ENCODE assay signal across 2 cellular contexts in the genomic region with DNA sequence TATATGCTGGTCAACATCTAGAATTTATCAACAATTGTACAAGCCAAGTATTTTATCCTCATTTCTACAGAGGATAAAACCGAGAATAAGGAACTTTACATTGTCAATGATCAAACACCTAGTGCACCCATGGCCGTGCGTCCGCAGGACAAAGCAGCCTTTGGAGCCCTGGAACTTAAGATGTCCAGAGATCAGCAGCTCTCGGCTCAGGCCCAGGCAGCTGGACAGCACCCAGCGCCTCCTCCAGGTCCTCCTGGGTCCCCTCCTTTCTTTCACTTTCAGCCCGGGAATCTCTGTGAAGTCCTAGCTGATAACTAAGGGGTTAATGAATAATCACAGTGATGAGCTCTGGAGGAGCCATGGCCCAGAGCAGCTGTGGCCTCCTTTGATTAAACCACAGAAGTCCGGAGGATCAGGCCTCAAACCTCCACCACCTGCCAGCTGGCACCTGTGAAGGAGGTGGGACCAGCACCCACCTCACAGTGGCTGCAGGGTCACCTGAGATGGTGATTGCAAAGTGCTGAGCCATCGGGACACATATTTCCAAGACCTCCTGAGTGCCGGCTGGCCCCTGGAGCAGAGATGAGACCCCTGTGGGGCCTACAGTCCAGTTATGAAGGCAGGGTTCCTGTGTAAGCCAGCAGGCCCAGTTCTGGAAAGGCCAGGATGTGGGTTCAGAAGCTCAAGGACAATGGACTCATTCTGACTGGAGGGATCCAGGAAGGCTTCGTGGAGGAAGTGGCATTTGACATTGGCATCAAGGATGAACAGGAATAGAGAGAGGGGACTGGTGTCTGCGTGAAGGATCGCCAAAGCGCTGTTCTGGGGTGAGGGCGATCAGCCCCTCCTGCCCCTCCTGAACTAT.
TF ChIP-seq lines count a peak whose summit lies in the region.

No MANE protein-coding gene starts in this region.

TF ChIP-seq in HEK293, 187 proteins besides CTCF, POLR2A, EP300 and RAD21:
- TF ChIP-seq, protein P1, sequence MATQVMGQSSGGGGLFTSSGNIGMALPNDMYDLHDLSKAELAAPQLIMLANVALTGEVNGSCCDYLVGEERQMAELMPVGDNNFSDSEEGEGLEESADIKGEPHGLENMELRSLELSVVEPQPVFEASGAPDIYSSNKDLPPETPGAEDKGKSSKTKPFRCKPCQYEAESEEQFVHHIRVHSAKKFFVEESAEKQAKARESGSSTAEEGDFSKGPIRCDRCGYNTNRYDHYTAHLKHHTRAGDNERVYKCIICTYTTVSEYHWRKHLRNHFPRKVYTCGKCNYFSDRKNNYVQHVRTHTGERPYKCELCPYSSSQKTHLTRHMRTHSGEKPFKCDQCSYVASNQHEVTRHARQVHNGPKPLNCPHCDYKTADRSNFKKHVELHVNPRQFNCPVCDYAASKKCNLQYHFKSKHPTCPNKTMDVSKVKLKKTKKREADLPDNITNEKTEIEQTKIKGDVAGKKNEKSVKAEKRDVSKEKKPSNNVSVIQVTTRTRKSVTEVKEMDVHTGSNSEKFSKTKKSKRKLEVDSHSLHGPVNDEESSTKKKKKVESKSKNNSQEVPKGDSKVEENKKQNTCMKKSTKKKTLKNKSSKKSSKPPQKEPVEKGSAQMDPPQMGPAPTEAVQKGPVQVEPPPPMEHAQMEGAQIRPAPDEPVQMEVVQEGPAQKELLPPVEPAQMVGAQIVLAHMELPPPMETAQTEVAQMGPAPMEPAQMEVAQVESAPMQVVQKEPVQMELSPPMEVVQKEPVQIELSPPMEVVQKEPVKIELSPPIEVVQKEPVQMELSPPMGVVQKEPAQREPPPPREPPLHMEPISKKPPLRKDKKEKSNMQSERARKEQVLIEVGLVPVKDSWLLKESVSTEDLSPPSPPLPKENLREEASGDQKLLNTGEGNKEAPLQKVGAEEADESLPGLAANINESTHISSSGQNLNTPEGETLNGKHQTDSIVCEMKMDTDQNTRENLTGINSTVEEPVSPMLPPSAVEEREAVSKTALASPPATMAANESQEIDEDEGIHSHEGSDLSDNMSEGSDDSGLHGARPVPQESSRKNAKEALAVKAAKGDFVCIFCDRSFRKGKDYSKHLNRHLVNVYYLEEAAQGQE (tag by site-specific recombination; IDR thresholded peaks at IDR 0.05): peak; percentile 63
- TF ChIP-seq, protein P2, sequence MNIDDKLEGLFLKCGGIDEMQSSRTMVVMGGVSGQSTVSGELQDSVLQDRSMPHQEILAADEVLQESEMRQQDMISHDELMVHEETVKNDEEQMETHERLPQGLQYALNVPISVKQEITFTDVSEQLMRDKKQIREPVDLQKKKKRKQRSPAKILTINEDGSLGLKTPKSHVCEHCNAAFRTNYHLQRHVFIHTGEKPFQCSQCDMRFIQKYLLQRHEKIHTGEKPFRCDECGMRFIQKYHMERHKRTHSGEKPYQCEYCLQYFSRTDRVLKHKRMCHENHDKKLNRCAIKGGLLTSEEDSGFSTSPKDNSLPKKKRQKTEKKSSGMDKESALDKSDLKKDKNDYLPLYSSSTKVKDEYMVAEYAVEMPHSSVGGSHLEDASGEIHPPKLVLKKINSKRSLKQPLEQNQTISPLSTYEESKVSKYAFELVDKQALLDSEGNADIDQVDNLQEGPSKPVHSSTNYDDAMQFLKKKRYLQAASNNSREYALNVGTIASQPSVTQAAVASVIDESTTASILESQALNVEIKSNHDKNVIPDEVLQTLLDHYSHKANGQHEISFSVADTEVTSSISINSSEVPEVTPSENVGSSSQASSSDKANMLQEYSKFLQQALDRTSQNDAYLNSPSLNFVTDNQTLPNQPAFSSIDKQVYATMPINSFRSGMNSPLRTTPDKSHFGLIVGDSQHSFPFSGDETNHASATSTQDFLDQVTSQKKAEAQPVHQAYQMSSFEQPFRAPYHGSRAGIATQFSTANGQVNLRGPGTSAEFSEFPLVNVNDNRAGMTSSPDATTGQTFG (tag by site-specific recombination; IDR thresholded peaks at IDR 0.05; ENCODE audit: borderline replicate concordance): no peak

TF ChIP-seq in K562, 482 proteins besides CTCF, POLR2A, EP300 and RAD21:
- TF ChIP-seq KDM1A (IDR thresholded peaks at IDR 0.05): 0 out of 4 replicates have a peak, but pooled peaks of 1 of the 2 experiments have one; percentile 34
- TF ChIP-seq ZFX (CRISPR knock-in tag; IDR thresholded peaks at IDR 0.05): 0 out of 2 replicates have a peak, but pooled peaks have one; percentile 20
- TF ChIP-seq BCOR (IDR thresholded peaks at IDR 0.05): peak; percentile 52; the same call in 1 of the 2 replicates
- TF ChIP-seq TEAD4 (IDR thresholded peaks at IDR 0.05; ENCODE audit: low read length): no peak
- TF ChIP-seq TEAD4 (CRISPR knock-in tag; IDR thresholded peaks at IDR 0.05; ENCODE audit: borderline replicate concordance): no peak
- no peak for TF ChIP-seq ZNF232 (CRISPR knock-in tag; IDR thresholded peaks at IDR 0.05)
- TF ChIP-seq SMAD3 (CRISPR knock-in tag; conservative IDR thresholded peaks at IDR 0.05): no peak
- 0 out of 2 replicates have a peak, but pooled peaks have one; percentile 22 for TF ChIP-seq ZC3H4 (CRISPR knock-in tag; IDR thresholded peaks at IDR 0.05; ENCODE audit: borderline replicate concordance)
- TF ChIP-seq ZFP36 (IDR thresholded peaks at IDR 0.05; ENCODE audit: low read depth, low read length, partially characterized antibody): peak; percentile 97
- peak; percentile 64; the same call in 1 of the 2 replicates for TF ChIP-seq ZNF436 (CRISPR knock-in tag; IDR thresholded peaks at IDR 0.05)
TF ChIP-seq in K562: peak in this region for 6.
